17 cellular contexts compared by ENCODE assay signal in genomic region chr5:131679911-131680310, GRCh38. TPM values are rescaled to one million over a fixed set of nuclear protein-coding genes. Genes with fewer than 3 reads are reported as not detected.
DNase-seq lines count a peak whose midpoint lies in the region; ATAC-seq and TF ChIP-seq lines count a peak whose summit lies in the region.
"Had no signal": no experiment of that assay in that cellular context is flagged by ENCODE, and none has a peak within 500 bp of the region (broad histone marks: within the 10 kb centered on the region; RNA-seq: fewer than 3 reads in every experiment).

No MANE protein-coding gene starts in this region.

- no peak for TF ChIP-seq POLR2A in IMR-90 (IDR thresholded peaks at IDR 0.05; ENCODE audit: low read depth, low read length)

- H3K9me3 Mint-ChIP-seq in neural progenitor cell, result no peaks in the 10 kb centered on the region

- H3K9me3 ChIP-seq in IMR-90 (ENCODE audit: control insufficient read depth, insufficient read depth, low read length), result no peaks in the 10 kb centered on the region
- H3K9me3 ChIP-seq in hepatocyte (ENCODE audit: low read depth), result no peaks in the 10 kb centered on the region
- H3K9me3 ChIP-seq in neural progenitor cell (ENCODE audit: low read depth), result no peaks in the 10 kb centered on the region
- H3K9me3 ChIP-seq: esophagus muscularis mucosa had no signal

- peaks cover 8 to 34% of the 10 kb centered on the region in 2 experiments for H3K79me1 ChIP-seq in IMR-90 (ENCODE audit: low read depth in 1 of 2, low read length in 2 of 2)

- no peaks in the 10 kb centered on the region for H3F3A ChIP-seq in neural progenitor cell (ENCODE audit: low read depth)

- H3K36me3 ChIP-seq in IMR-90 (ENCODE audit: control insufficient read depth, insufficient read depth, low read length), result peaks cover 19% of the 10 kb centered on the region
- H3K36me3 ChIP-seq in hepatocyte (replicated peaks; ENCODE audit: insufficient read depth, low read depth), result no peaks in the 10 kb centered on the region
- H3K36me3 ChIP-seq in neural progenitor cell, result peaks cover 3% of the 10 kb centered on the region

- H3K27ac ChIP-seq in 22Rv1, result peak overlapping the region; percentile 60
- no peak overlapping the region for H3K27ac ChIP-seq in IMR-90 (ENCODE audit: insufficient read depth, low read length)
- H3K27ac ChIP-seq in hepatocyte, result peak overlapping the region; percentile 22
- no peak overlapping the region for H3K27ac ChIP-seq in neural progenitor cell
- H3K27ac ChIP-seq: esophagus muscularis mucosa had no signal

- peaks cover 3% of the 10 kb centered on the region; the same call in 1 of the 2 replicates for H3K9me1 ChIP-seq in IMR-90 (ENCODE audit: insufficient read depth, low read length)

- no peaks in the 10 kb centered on the region for H3K27me3 Mint-ChIP-seq in neural progenitor cell (ENCODE audit: insufficient read depth, low read depth)

- no peak overlapping the region for H2BK20ac ChIP-seq in IMR-90 (ENCODE audit: low read depth, low read length)

- H3K9ac ChIP-seq in IMR-90 (ENCODE audit: low read depth, low read length) (no peak overlapping the region), neural progenitor cell (no peak overlapping the region)

- H4K8ac ChIP-seq in IMR-90 (ENCODE audit: low read depth in 2 of 2, low read length in 2 of 2), result no peak overlapping the region

- H3K27me3 ChIP-seq in IMR-90 (ENCODE audit: control insufficient read depth, insufficient read depth, low read length) (no peaks in the 10 kb centered on the region), hepatocyte (no peaks in the 10 kb centered on the region), neural progenitor cell (no peaks in the 10 kb centered on the region)
- H3K27me3 ChIP-seq: esophagus muscularis mucosa had no signal

- intact Hi-C loops in IMR-90 (cut with micrococcal nuclease), result no loop called here

- no TSS peak for BruUV-seq in IMR-90 (replicated peaks; lab: Mats Ljungman, UMichigan)

- H3K4me1 Mint-ChIP-seq in neural progenitor cell, result no peaks in the 10 kb centered on the region

- H3K4me3 Mint-ChIP-seq in neural progenitor cell, result no peak overlapping the region

- CTCF ChIA-PET in IMR-90 (lab: Yijun Ruan, JAX), result interaction anchor here (1.1 kb wide), 1 partner anchor 90 kb away, joined by 4 read pairs; no protein-coding TSS in a partner anchor

- no peak overlapping the region for H2AFZ ChIP-seq in IMR-90 (replicated peaks; ENCODE audit: low read length, poor library complexity)
- no peak overlapping the region for H2AFZ ChIP-seq in hepatocyte
- no peak overlapping the region for H2AFZ ChIP-seq in neural progenitor cell (replicated peaks)

- no peaks in the 10 kb centered on the region for H3K9me2 ChIP-seq in hepatocyte (replicated peaks; ENCODE audit: insufficient read depth)

- H3K4me1 ChIP-seq in IMR-90 (ENCODE audit: control insufficient read depth, insufficient read depth, low read length), result 0 out of 2 replicates have a peak, but pooled peaks cover 2% of the 10 kb centered on the region
- H3K4me1 ChIP-seq in hepatocyte (ENCODE audit: insufficient read depth), result peaks cover 5% of the 10 kb centered on the region
- no peaks in the 10 kb centered on the region for H3K4me1 ChIP-seq in neural progenitor cell

- no peak overlapping the region for H3K4ac ChIP-seq in IMR-90 (ENCODE audit: low read depth, low read length)

- H3K4me3 ChIP-seq in IMR-90 (ENCODE audit: insufficient read depth, low read depth, low read length), result no peak overlapping the region
- H3K4me3 ChIP-seq in hepatocyte, result no peak overlapping the region
- no peak overlapping the region for H3K4me3 ChIP-seq in neural progenitor cell
- H3K4me3 ChIP-seq: esophagus muscularis mucosa had no signal

- in situ Hi-C loops in IMR-90 (cut with MboI; ENCODE audit: low sequenced_read_pairs), result no loop called here

- H3K18ac ChIP-seq in IMR-90 (ENCODE audit: low read depth, low read length), result no peak overlapping the region

- H3K23ac ChIP-seq in IMR-90 (ENCODE audit: low read depth, low read length), result no peak overlapping the region

- H2BK5ac ChIP-seq in IMR-90 (ENCODE audit: low read depth, low read length, poor library complexity, severe bottlenecking), result peak overlapping the region; percentile 31

- POLR2A ChIA-PET in IMR-90 (lab: Charles Lee; ENCODE audit: unreplicated experiment), result no interaction called here

- H3K56ac ChIP-seq in IMR-90 (ENCODE audit: extremely low read depth, insufficient read depth, low read length), result no peak overlapping the region

- H4K20me1 ChIP-seq in IMR-90 (ENCODE audit: insufficient read depth, low read length) (no peaks in the 10 kb centered on the region), hepatocyte (ENCODE audit: insufficient read depth, poor library complexity, severe bottlenecking) (no peaks in the 10 kb centered on the region), neural progenitor cell (ENCODE audit: low read depth) (no peaks in the 10 kb centered on the region)

- TF ChIP-seq RAD21 in IMR-90 (IDR thresholded peaks at IDR 0.05; ENCODE audit: low read length), result no peak

- TF ChIP-seq CTCF in 22Rv1 (IDR thresholded peaks at IDR 0.05), result no peak
- TF ChIP-seq CTCF in IMR-90 (conservative IDR thresholded peaks at IDR 0.05; ENCODE audit: low read depth, low read length), result no peak
- no peak for TF ChIP-seq CTCF in hepatocyte (IDR thresholded peaks at IDR 0.05; ENCODE audit: poor library complexity)
- TF ChIP-seq CTCF in neural progenitor cell (IDR thresholded peaks at IDR 0.05), result no peak

- H4K91ac ChIP-seq in IMR-90 (ENCODE audit: insufficient read depth, low read depth, low read length), result no peak overlapping the region

- no peaks in the 10 kb centered on the region for H3K79me2 ChIP-seq in hepatocyte
- no peaks in the 10 kb centered on the region for H3K79me2 ChIP-seq in neural progenitor cell (ENCODE audit: low read depth)

- no peak overlapping the region for H2AK9ac ChIP-seq in IMR-90 (replicated peaks; ENCODE audit: low read depth, low read length, poor library complexity)

- H3K36me3 Mint-ChIP-seq in neural progenitor cell, result peaks cover 18% of the 10 kb centered on the region

- no peak overlapping the region for H4K5ac ChIP-seq in IMR-90 (ENCODE audit: low read depth, low read length)

- no peak overlapping the region for H2BK120ac ChIP-seq in IMR-90 (ENCODE audit: low read depth, low read length)

- dilution Hi-C loops in IMR-90 (cut with HindIII; ENCODE audit: low sequenced_read_pairs, unreplicated experiment), result no loop called here

- H3K14ac ChIP-seq in IMR-90 (replicated peaks; ENCODE audit: low read depth, low read length), result no peak overlapping the region

- no peak overlapping the region for H2BK15ac ChIP-seq in IMR-90 (ENCODE audit: low read depth, low read length)

- H3K4me2 ChIP-seq in IMR-90 (ENCODE audit: low read depth, low read length), result peak overlapping the region; percentile 3; the same call in 1 of the 2 replicates
- H3K4me2 ChIP-seq in hepatocyte, result no peak overlapping the region
- no peak overlapping the region for H3K4me2 ChIP-seq in neural progenitor cell

- peak; percentile 75 for DNase-seq in IMR-90
- peak; percentile 66 for DNase-seq in astrocyte of the hippocampus (ENCODE audit: low read depth, low spot score)
- peak; percentile 15 for DNase-seq in hepatocyte (ENCODE audit: low spot score)
- DNase-seq in neural progenitor cell (ENCODE audit: low spot score), result no peak
- no peak for DNase-seq in DMS 273 treated with DMSO at 0.1 percent for 48 hours (lab: John Stamatoyannopoulos, UW)
- DNase-seq: 8988T; activated CD4-positive, CD25-positive, alpha-beta regulatory T cell; activated T-cell treated with anti-CD3 and anti-CD28 coated beads, Interleukin-2, amount 50 U/mL, for 48 hours; caudate nucleus; left cardiac atrium; NCI-H1092; NCI-H524; occipital lobe had no signal

- no peak overlapping the region for H2AK5ac ChIP-seq in IMR-90 (ENCODE audit: low read depth, low read length)

- WGBS in IMR-90 (ENCODE audit: extremely low coverage in 2 of 2, insufficient read length in 1 of 2), 2 experiments, result no CpG with 5 or more reads among the region's 1 CpG
- WGBS in hepatocyte (ENCODE audit: low lambda C conversion rate, missing lambda C conversion rate), result 36% methylated on average over 1 of the region's 1 CpG

- H3K27ac Mint-ChIP-seq in neural progenitor cell, result no peak overlapping the region

- peak; percentile 64 for ATAC-seq in IMR-90 (ENCODE audit: low read depth)
- ATAC-seq in HG03469 (IDR thresholded peaks at IDR 0.05; ENCODE audit: unreplicated experiment), result no peak
- no peak for ATAC-seq in HG02938 (IDR thresholded peaks at IDR 0.05; ENCODE audit: unreplicated experiment)

TF ChIP-seq in IMR-90, 13 proteins besides CTCF, POLR2A, EP300 and RAD21:
- TF ChIP-seq USF2 (IDR thresholded peaks at IDR 0.05; ENCODE audit: low read depth, low read length), result peak; percentile 70; the same call in 1 of the 2 replicates
- TF ChIP-seq BHLHE40 (IDR thresholded peaks at IDR 0.05; ENCODE audit: low read depth, low read length), result no peak
- TF ChIP-seq CEBPB (IDR thresholded peaks at IDR 0.05; ENCODE audit: low read depth, low read length), result peak; percentile 96
- TF ChIP-seq RFX5 (IDR thresholded peaks at IDR 0.05; ENCODE audit: low read depth, low read length), result no peak
TF ChIP-seq in IMR-90: peak in this region for 2.

RNA-seq across cellular contexts. Expression of gene RAPGEF6, which starts 44.9 kb away (rescaled TPM):
- 18.8 and 30.3 TPM in 2 replicates for total RNA-seq in IMR-90 (2012; rRNA removed)
- polyA plus RNA-seq in IMR-90 (2012; rRNA removed), result 5.1 and 5.8 TPM in 2 replicates
- 1.2 and 1.6 TPM in 2 replicates for polyA plus RNA-seq in IMR-90 (2012; cell fraction: cytosol; rRNA removed)
- 2.1 and 15.4 TPM in 2 replicates for polyA plus RNA-seq in IMR-90 (2012; cell fraction: nucleus; rRNA removed; ENCODE audit: low replicate concordance)
- total RNA-seq in hepatocyte, result 13.3 and 13.7 TPM in 2 replicates
- 4.2 and 4.7 TPM in 2 replicates for polyA plus RNA-seq in hepatocyte
- total RNA-seq in neural progenitor cell (ENCODE audit: low replicate concordance), result 15.4 and 18.1 TPM in 2 replicates

Comparison
In these comparisons a context has a peak if more than half of its experiments do, and no peak if none do; other contexts are left out.
1. H3K27ac ChIP-seq: peak in 22Rv1 (single experiment) and hepatocyte (single experiment); none in IMR-90 (single experiment) and neural progenitor cell (single experiment).
2. DNase-seq: peak in IMR-90 (single experiment), astrocyte of the hippocampus (single experiment) and hepatocyte (single experiment); none in neural progenitor cell (single experiment) and DMS 273 treated with DMSO at 0.1 percent for 48 hours (single experiment).